In the genomic region with DNA sequence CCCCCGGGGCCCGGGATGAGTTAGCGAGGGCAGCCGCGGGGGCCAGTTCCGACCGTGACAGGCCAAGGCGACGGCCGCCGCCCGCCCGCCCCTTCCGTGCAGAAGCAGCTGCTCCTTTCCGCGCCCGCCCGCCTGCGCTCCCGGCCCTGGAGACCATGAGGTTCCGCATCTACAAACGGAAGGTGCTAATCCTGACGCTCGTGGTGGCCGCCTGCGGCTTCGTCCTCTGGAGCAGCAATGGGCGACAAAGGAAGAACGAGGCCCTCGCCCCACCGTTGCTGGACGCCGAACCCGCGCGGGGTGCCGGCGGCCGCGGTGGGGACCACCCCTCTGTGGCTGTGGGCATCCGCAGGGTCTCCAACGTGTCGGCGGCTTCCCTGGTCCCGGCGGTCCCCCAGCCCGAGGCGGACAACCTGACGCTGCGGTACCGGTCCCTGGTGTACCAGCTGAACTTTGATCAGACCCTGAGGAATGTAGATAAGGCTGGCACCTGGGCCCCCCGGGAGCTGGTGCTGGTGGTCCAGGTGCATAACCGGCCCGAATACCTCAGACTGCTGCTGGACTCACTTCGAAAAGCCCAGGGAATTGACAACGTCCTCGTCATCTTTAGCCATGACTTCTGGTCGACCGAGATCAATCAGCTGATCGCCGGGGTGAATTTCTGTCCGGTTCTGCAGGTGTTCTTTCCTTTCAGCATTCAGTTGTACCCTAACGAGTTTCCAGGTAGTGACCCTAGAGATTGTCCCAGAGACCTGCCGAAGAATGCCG, we compare ENCODE assay signal across 1 cellular context.
A peak's percentile ranks its signal among the peaks of the same experiment; 100 is the strongest.
TF ChIP-seq lines count a peak whose summit lies in the region.

No MANE protein-coding gene starts in this region.

TF ChIP-seq in HepG2, 621 proteins besides CTCF, POLR2A, EP300 and RAD21 (continued from another document and continues in another):
- TF ChIP-seq, protein P1, sequence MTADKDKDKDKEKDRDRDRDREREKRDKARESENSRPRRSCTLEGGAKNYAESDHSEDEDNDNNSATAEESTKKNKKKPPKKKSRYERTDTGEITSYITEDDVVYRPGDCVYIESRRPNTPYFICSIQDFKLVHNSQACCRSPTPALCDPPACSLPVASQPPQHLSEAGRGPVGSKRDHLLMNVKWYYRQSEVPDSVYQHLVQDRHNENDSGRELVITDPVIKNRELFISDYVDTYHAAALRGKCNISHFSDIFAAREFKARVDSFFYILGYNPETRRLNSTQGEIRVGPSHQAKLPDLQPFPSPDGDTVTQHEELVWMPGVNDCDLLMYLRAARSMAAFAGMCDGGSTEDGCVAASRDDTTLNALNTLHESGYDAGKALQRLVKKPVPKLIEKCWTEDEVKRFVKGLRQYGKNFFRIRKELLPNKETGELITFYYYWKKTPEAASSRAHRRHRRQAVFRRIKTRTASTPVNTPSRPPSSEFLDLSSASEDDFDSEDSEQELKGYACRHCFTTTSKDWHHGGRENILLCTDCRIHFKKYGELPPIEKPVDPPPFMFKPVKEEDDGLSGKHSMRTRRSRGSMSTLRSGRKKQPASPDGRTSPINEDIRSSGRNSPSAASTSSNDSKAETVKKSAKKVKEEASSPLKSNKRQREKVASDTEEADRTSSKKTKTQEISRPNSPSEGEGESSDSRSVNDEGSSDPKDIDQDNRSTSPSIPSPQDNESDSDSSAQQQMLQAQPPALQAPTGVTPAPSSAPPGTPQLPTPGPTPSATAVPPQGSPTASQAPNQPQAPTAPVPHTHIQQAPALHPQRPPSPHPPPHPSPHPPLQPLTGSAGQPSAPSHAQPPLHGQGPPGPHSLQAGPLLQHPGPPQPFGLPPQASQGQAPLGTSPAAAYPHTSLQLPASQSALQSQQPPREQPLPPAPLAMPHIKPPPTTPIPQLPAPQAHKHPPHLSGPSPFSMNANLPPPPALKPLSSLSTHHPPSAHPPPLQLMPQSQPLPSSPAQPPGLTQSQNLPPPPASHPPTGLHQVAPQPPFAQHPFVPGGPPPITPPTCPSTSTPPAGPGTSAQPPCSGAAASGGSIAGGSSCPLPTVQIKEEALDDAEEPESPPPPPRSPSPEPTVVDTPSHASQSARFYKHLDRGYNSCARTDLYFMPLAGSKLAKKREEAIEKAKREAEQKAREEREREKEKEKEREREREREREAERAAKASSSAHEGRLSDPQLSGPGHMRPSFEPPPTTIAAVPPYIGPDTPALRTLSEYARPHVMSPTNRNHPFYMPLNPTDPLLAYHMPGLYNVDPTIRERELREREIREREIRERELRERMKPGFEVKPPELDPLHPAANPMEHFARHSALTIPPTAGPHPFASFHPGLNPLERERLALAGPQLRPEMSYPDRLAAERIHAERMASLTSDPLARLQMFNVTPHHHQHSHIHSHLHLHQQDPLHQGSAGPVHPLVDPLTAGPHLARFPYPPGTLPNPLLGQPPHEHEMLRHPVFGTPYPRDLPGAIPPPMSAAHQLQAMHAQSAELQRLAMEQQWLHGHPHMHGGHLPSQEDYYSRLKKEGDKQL (CRISPR knock-in tag; IDR thresholded peaks at IDR 0.05; ENCODE audit: low read depth), result no peak
- TF ChIP-seq ZFP36L1 (CRISPR knock-in tag; IDR thresholded peaks at IDR 0.05) (peak; percentile 77; the same call in 1 of the 2 replicates), ZNF883 (CRISPR knock-in tag; IDR thresholded peaks at IDR 0.05; ENCODE audit: not compliant biosample characterization) (peak; percentile 56), FOXC1 (CRISPR knock-in tag; IDR thresholded peaks at IDR 0.05; ENCODE audit: borderline replicate concordance) (0 out of 2 replicates have a peak, but pooled peaks have one; percentile 2), ZNF780A (CRISPR knock-in tag; IDR thresholded peaks at IDR 0.05) (0 out of 2 replicates have a peak, but pooled peaks have one; percentile 50), ZNF768 (CRISPR knock-in tag; IDR thresholded peaks at IDR 0.05) (0 out of 2 replicates have a peak, but pooled peaks have one; percentile 8), ZNF253 (CRISPR knock-in tag; IDR thresholded peaks at IDR 0.05; ENCODE audit: borderline replicate concordance) (0 out of 2 replicates have a peak, but pooled peaks have one; percentile 40), KAT7 (CRISPR knock-in tag; IDR thresholded peaks at IDR 0.05; ENCODE audit: borderline replicate concordance) (peak; percentile 86; the same call in 1 of the 2 replicates), HDAC1 (CRISPR knock-in tag; IDR thresholded peaks at IDR 0.05) (peak; percentile 4; the same call in 1 of the 2 replicates), ZC3H13 (CRISPR knock-in tag; IDR thresholded peaks at IDR 0.05) (peak; percentile 56; the same call in 1 of the 2 replicates), CCDC6 (CRISPR knock-in tag; IDR thresholded peaks at IDR 0.05) (peak; percentile 9; the same call in 1 of the 2 replicates), IKZF4 (CRISPR knock-in tag; IDR thresholded peaks at IDR 0.05; ENCODE audit: borderline replicate concordance, low read depth, not compliant biosample characterization) (peak; percentile 65)
- TF ChIP-seq, protein P2, sequence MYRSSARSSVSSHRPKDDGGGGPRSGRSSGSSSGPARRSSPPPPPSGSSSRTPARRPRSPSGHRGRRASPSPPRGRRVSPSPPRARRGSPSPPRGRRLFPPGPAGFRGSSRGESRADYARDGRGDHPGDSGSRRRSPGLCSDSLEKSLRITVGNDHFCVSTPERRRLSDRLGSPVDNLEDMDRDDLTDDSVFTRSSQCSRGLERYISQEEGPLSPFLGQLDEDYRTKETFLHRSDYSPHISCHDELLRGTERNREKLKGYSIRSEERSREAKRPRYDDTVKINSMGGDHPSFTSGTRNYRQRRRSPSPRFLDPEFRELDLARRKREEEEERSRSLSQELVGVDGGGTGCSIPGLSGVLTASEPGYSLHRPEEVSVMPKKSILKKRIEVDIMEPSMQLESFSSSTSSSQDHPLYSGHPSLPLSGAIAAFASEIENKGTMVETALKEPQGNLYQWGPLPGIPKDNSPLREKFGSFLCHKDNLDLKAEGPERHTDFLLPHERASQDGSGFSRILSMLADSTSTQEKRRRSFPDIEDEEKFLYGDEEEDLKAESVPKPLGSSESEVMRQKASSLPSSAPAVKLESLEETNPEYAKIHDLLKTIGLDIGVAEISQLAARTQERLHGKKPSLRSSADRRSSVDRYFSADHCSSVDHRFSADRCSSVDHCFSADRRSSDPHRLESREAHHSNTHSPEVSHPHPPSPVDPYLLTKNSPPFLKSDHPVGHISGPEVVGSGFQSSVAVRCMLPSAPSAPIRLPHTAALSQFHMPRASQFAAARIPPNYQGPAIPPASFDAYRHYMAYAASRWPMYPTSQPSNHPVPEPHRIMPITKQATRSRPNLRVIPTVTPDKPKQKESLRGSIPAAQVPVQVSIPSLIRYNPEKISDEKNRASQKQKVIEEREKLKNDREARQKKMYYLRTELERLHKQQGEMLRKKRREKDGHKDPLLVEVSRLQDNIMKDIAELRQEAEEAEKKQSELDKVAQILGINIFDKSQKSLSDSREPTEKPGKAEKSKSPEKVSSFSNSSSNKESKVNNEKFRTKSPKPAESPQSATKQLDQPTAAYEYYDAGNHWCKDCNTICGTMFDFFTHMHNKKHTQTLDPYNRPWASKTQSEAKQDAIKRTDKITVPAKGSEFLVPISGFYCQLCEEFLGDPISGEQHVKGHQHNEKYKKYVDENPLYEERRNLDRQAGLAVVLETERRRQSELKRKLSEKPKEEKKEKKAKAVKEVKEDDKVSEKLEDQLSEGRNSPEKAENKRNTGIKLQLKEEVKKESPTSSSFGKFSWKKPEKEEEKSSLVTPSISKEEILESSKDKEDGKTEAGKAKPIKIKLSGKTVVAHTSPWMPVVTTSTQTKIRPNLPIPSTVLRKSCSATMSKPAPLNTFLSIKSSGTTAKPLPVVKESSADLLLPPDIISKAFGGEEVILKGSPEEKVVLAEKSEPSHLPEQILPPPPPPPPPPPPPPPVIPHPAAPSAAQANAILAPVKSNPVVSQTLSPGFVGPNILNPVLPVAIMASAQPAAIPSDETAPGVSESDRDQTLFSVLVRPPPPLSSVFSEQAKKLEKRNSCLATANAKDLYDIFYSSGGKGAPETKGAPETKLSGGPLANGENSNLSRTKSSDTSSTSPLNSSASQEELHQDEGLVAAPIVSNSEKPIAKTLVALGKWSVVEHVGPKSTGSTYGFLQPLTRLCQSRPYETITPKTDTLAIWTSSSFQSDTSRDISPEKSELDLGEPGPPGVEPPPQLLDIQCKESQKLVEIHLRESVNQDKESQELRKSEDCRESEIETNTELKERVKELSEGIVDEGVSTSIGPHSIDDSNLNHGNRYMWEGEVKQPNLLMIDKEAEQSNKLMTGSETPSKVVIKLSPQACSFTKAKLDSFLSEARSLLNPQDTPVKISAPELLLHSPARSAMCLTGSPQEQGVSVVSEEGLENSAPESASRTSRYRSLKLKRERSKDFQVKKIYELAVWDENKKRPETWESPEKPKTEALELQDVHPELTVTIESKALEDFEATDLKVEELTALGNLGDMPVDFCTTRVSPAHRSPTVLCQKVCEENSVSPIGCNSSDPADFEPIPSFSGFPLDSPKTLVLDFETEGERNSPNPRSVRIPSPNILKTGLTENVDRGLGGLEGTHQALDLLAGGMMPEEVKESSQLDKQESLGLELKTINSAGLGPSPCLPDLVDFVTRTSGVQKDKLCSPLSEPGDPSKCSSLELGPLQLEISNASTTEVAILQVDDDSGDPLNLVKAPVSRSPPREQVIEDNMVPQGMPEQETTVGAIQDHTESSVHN (CRISPR knock-in tag; IDR thresholded peaks at IDR 0.05), result no peak
- TF ChIP-seq, protein P3, sequence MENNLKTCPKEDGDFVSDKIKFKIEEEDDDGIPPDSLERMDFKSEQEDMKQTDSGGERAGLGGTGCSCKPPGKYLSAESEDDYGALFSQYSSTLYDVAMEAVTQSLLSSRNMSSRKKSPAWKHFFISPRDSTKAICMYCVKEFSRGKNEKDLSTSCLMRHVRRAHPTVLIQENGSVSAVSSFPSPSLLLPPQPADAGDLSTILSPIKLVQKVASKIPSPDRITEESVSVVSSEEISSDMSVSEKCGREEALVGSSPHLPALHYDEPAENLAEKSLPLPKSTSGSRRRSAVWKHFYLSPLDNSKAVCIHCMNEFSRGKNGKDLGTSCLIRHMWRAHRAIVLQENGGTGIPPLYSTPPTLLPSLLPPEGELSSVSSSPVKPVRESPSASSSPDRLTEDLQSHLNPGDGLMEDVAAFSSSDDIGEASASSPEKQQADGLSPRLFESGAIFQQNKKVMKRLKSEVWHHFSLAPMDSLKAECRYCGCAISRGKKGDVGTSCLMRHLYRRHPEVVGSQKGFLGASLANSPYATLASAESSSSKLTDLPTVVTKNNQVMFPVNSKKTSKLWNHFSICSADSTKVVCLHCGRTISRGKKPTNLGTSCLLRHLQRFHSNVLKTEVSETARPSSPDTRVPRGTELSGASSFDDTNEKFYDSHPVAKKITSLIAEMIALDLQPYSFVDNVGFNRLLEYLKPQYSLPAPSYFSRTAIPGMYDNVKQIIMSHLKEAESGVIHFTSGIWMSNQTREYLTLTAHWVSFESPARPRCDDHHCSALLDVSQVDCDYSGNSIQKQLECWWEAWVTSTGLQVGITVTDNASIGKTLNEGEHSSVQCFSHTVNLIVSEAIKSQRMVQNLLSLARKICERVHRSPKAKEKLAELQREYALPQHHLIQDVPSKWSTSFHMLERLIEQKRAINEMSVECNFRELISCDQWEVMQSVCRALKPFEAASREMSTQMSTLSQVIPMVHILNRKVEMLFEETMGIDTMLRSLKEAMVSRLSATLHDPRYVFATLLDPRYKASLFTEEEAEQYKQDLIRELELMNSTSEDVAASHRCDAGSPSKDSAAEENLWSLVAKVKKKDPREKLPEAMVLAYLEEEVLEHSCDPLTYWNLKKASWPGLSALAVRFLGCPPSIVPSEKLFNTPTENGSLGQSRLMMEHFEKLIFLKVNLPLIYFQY (CRISPR knock-in tag; IDR thresholded peaks at IDR 0.05; ENCODE audit: borderline replicate concordance), result peak; percentile 74; the same call in 1 of the 2 replicates
- TF ChIP-seq, protein P4, sequence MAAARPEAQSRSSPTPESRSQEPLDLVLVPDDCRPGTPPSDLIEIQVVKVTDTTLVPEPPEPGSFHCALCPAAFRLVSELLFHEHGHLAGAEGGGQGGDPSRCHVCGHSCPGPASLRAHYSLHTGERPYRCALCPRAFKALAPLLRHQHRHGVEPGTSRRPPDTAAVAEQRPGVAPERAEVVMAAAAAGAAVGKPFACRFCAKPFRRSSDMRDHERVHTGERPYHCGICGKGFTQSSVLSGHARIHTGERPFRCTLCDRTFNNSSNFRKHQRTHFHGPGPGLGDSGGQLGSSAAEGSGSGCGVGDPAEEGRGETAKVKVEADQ (CRISPR knock-in tag; IDR thresholded peaks at IDR 0.05; ENCODE audit: borderline replicate concordance), result peak; percentile 75; the same call in 1 of the 2 replicates
- TF ChIP-seq, protein P5, sequence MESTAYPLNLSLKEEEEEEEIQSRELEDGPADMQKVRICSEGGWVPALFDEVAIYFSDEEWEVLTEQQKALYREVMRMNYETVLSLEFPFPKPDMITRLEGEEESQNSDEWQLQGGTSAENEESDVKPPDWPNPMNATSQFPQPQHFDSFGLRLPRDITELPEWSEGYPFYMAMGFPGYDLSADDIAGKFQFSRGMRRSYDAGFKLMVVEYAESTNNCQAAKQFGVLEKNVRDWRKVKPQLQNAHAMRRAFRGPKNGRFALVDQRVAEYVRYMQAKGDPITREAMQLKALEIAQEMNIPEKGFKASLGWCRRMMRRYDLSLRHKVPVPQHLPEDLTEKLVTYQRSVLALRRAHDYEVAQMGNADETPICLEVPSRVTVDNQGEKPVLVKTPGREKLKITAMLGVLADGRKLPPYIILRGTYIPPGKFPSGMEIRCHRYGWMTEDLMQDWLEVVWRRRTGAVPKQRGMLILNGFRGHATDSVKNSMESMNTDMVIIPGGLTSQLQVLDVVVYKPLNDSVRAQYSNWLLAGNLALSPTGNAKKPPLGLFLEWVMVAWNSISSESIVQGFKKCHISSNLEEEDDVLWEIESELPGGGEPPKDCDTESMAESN (CRISPR knock-in tag; conservative IDR thresholded peaks at IDR 0.05), result no peak
- TF ChIP-seq, protein P6, sequence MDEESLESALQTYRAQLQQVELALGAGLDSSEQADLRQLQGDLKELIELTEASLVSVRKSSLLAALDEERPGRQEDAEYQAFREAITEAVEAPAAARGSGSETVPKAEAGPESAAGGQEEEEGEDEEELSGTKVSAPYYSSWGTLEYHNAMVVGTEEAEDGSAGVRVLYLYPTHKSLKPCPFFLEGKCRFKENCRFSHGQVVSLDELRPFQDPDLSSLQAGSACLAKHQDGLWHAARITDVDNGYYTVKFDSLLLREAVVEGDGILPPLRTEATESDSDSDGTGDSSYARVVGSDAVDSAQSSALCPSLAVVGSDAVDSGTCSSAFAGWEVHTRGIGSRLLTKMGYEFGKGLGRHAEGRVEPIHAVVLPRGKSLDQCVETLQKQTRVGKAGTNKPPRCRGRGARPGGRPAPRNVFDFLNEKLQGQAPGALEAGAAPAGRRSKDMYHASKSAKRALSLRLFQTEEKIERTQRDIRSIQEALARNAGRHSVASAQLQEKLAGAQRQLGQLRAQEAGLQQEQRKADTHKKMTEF (CRISPR knock-in tag; IDR thresholded peaks at IDR 0.05), result 0 out of 2 replicates have a peak, but pooled peaks have one; percentile 7
- TF ChIP-seq, protein P7, sequence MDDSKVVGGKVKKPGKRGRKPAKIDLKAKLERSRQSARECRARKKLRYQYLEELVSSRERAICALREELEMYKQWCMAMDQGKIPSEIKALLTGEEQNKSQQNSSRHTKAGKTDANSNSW (CRISPR knock-in tag; IDR thresholded peaks at IDR 0.05; ENCODE audit: borderline replicate concordance), result 0 out of 2 replicates have a peak, but pooled peaks have one; percentile 69
